In the genomic region with DNA sequence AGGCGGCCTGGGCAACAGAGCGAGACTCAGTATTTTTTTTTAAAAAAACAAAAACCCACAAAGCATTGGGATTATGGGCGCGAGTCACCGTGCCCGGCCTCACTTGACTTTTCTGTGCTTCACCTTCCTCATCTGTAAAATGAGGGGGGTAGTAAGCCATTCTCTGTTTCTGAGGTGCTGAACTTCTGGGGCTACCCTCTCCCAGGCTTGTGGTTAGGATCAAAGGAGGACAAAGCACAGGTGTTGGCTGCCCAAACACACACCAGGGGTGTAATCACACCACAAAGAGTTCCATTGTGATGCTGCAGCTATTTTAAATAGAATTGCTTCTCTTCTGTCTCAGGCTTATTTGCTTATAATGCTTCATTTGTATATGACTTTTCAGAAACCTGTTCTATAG, we compare ENCODE assay signal across 13 cellular contexts. TPM values are rescaled to one million over a fixed set of nuclear protein-coding genes. Genes with fewer than 3 reads are reported as not detected.
DNase-seq lines count a peak whose midpoint lies in the region; ATAC-seq, FAIRE-seq and TF ChIP-seq lines count a peak whose summit lies in the region.
"Had no signal": no experiment of that assay in that cellular context is flagged by ENCODE, and none has a peak within 500 bp of the region (broad histone marks: within the 10 kb centered on the region; RNA-seq: fewer than 3 reads in every experiment).

No MANE protein-coding gene starts in this region.

- intact Hi-C loops in sciatic nerve (cut with DNase I), result loop anchor here (10.0 kb wide), 1 partner anchor 365 kb away; no protein-coding TSS in a partner anchor

- TF ChIP-seq CTCF in WTC11 (IDR thresholded peaks at IDR 0.05), result no peak

- H3K9me3 Mint-ChIP-seq in WTC11, result no peaks in the 10 kb centered on the region
- H3K9me3 Mint-ChIP-seq: CD4-positive, alpha-beta memory T cell; type B pancreatic cell had no signal

- FAIRE-seq in H54 (lab: Jason Lieb, UNC), result no peak

- TF ChIP-seq POLR2A in H54 (IDR thresholded peaks at IDR 0.05; ENCODE audit: low read depth, low read length), result no peak

- peak; percentile 60 for ATAC-seq in GM18858 (IDR thresholded peaks at IDR 0.05; ENCODE audit: unreplicated experiment)
- ATAC-seq in GM21367 (IDR thresholded peaks at IDR 0.05; ENCODE audit: unreplicated experiment), result peak; percentile 45
- peak; percentile 55 for ATAC-seq in HG03066 (IDR thresholded peaks at IDR 0.05; ENCODE audit: low read depth, unreplicated experiment)
- ATAC-seq in WTC11, result peak; percentile 13; the same call in 1 of the 2 replicates
- ATAC-seq in HG03457 (IDR thresholded peaks at IDR 0.05; ENCODE audit: unreplicated experiment), result no peak
- no peak for ATAC-seq in sciatic nerve

- H3K4me1 Mint-ChIP-seq in WTC11, result peaks cover 12% of the 10 kb centered on the region

- no peak overlapping the region for H3K27ac Mint-ChIP-seq in WTC11
- H3K27ac Mint-ChIP-seq: CD4-positive, alpha-beta memory T cell; type B pancreatic cell had no signal

- CTCF ChIA-PET in WTC11 (lab: Charles Lee), result interaction anchor here (0.9 to 1.6 kb wide), 4 partner anchors 27 to 243 kb away, joined by 3 to 4 read pairs (median 3); no protein-coding TSS in a partner anchor

- H3K36me3 Mint-ChIP-seq in WTC11, result no peaks in the 10 kb centered on the region

- POLR2A ChIA-PET in WTC11 (lab: Charles Lee), result no interaction called here

- DNase-seq in WTC11 (ENCODE audit: low spot score) (no peak), HCEC 1CT (no peak), sciatic nerve (ENCODE audit: low spot score) (no peak), H54 (ENCODE audit: insufficient read length, low spot score) (no peak)
- DNase-seq: CD4-positive, alpha-beta memory T cell; central memory CD4-positive, alpha-beta T cell; Kasumi-1; NCI-H2227 treated with DMSO at 0.1 percent for 48 hours had no signal

- H3K4me3 Mint-ChIP-seq in WTC11, result no peak overlapping the region
- H3K4me3 Mint-ChIP-seq: CD4-positive, alpha-beta memory T cell; type B pancreatic cell had no signal

- peaks cover 78% of the 10 kb centered on the region for H3K27me3 Mint-ChIP-seq in WTC11 (ENCODE audit: low read depth)

TF ChIP-seq in WTC11, 78 proteins besides CTCF, POLR2A, EP300 and RAD21 (continues in another document):
- TF ChIP-seq EMX1 (CRISPR knock-in tag; IDR thresholded peaks at IDR 0.05) (no peak), ZNF232 (CRISPR knock-in tag; IDR thresholded peaks at IDR 0.05) (no peak), HMGA2 (CRISPR knock-in tag; IDR thresholded peaks at IDR 0.05) (no peak), ETV6 (CRISPR knock-in tag; IDR thresholded peaks at IDR 0.05) (no peak), JAZF1 (CRISPR knock-in tag; IDR thresholded peaks at IDR 0.05) (no peak), MXD4 (CRISPR knock-in tag; IDR thresholded peaks at IDR 0.05; ENCODE audit: borderline replicate concordance) (no peak), GABPB1 (CRISPR knock-in tag; IDR thresholded peaks at IDR 0.05) (no peak), ATF1 (CRISPR knock-in tag; IDR thresholded peaks at IDR 0.05) (no peak)
- TF ChIP-seq, protein P1, sequence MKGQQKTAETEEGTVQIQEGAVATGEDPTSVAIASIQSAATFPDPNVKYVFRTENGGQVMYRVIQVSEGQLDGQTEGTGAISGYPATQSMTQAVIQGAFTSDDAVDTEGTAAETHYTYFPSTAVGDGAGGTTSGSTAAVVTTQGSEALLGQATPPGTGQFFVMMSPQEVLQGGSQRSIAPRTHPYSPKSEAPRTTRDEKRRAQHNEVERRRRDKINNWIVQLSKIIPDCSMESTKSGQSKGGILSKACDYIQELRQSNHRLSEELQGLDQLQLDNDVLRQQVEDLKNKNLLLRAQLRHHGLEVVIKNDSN (CRISPR knock-in tag; IDR thresholded peaks at IDR 0.05), result no peak
- TF ChIP-seq, protein P2, sequence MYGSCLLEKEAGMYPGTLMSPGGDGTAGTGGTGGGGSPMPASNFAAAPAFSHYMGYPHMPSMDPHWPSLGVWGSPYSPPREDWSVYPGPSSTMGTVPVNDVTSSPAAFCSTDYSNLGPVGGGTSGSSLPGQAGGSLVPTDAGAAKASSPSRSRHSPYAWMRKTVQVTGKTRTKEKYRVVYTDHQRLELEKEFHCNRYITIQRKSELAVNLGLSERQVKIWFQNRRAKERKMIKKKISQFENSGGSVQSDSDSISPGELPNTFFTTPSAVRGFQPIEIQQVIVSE (CRISPR knock-in tag; IDR thresholded peaks at IDR 0.05; ENCODE audit: borderline replicate concordance), result no peak
- TF ChIP-seq, protein P3, sequence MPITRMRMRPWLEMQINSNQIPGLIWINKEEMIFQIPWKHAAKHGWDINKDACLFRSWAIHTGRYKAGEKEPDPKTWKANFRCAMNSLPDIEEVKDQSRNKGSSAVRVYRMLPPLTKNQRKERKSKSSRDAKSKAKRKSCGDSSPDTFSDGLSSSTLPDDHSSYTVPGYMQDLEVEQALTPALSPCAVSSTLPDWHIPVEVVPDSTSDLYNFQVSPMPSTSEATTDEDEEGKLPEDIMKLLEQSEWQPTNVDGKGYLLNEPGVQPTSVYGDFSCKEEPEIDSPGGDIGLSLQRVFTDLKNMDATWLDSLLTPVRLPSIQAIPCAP (CRISPR knock-in tag; IDR thresholded peaks at IDR 0.05), result no peak
- TF ChIP-seq, protein P4, sequence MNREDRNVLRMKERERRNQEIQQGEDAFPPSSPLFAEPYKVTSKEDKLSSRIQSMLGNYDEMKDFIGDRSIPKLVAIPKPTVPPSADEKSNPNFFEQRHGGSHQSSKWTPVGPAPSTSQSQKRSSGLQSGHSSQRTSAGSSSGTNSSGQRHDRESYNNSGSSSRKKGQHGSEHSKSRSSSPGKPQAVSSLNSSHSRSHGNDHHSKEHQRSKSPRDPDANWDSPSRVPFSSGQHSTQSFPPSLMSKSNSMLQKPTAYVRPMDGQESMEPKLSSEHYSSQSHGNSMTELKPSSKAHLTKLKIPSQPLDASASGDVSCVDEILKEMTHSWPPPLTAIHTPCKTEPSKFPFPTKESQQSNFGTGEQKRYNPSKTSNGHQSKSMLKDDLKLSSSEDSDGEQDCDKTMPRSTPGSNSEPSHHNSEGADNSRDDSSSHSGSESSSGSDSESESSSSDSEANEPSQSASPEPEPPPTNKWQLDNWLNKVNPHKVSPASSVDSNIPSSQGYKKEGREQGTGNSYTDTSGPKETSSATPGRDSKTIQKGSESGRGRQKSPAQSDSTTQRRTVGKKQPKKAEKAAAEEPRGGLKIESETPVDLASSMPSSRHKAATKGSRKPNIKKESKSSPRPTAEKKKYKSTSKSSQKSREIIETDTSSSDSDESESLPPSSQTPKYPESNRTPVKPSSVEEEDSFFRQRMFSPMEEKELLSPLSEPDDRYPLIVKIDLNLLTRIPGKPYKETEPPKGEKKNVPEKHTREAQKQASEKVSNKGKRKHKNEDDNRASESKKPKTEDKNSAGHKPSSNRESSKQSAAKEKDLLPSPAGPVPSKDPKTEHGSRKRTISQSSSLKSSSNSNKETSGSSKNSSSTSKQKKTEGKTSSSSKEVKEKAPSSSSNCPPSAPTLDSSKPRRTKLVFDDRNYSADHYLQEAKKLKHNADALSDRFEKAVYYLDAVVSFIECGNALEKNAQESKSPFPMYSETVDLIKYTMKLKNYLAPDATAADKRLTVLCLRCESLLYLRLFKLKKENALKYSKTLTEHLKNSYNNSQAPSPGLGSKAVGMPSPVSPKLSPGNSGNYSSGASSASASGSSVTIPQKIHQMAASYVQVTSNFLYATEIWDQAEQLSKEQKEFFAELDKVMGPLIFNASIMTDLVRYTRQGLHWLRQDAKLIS (CRISPR knock-in tag; IDR thresholded peaks at IDR 0.05; ENCODE audit: borderline replicate concordance), result no peak
- TF ChIP-seq, protein P5, sequence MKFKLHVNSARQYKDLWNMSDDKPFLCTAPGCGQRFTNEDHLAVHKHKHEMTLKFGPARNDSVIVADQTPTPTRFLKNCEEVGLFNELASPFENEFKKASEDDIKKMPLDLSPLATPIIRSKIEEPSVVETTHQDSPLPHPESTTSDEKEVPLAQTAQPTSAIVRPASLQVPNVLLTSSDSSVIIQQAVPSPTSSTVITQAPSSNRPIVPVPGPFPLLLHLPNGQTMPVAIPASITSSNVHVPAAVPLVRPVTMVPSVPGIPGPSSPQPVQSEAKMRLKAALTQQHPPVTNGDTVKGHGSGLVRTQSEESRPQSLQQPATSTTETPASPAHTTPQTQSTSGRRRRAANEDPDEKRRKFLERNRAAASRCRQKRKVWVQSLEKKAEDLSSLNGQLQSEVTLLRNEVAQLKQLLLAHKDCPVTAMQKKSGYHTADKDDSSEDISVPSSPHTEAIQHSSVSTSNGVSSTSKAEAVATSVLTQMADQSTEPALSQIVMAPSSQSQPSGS (CRISPR knock-in tag; IDR thresholded peaks at IDR 0.05; ENCODE audit: borderline replicate concordance, low read depth), result no peak
- TF ChIP-seq, protein P6, sequence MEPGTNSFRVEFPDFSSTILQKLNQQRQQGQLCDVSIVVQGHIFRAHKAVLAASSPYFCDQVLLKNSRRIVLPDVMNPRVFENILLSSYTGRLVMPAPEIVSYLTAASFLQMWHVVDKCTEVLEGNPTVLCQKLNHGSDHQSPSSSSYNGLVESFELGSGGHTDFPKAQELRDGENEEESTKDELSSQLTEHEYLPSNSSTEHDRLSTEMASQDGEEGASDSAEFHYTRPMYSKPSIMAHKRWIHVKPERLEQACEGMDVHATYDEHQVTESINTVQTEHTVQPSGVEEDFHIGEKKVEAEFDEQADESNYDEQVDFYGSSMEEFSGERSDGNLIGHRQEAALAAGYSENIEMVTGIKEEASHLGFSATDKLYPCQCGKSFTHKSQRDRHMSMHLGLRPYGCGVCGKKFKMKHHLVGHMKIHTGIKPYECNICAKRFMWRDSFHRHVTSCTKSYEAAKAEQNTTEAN (CRISPR knock-in tag; IDR thresholded peaks at IDR 0.05), result no peak

RNA-seq across cellular contexts. Expression of a gene that starts 35.8 kb away (rescaled TPM):
- 0.14 to 0.26 TPM (median 0.21 TPM) in 3 replicates for total RNA-seq in WTC11 (2021)
- 37.4 TPM for total RNA-seq in sciatic nerve
- total RNA-seq: CD4-positive, alpha-beta memory T cell had no signal

RNA-seq across cellular contexts. Expression of a gene that starts 57.5 kb away (rescaled TPM):
- 17.1 to 18.0 TPM (median 17.9 TPM) in 3 replicates for total RNA-seq in WTC11 (2021)
- 52.8 TPM for total RNA-seq in sciatic nerve

Comparison
In these comparisons a context has a peak if more than half of its experiments do, and no peak if none do; other contexts are left out.
1. ATAC-seq: peak in GM18858 (single experiment), GM21367 (single experiment), HG03066 (single experiment) and WTC11 (single experiment); none in HG03457 (single experiment) and sciatic nerve (single experiment).
2. RNA of a gene that starts 35.8 kb away (total RNA-seq): 37.4 TPM in sciatic nerve (single experiment); 0.14 to 0.26 TPM in WTC11; every median in the first group is over 10 times any median in the second.